8 cellular contexts compared by ENCODE assay signal in genomic region chr4:157220026-157220881, GRCh38. TPM values are rescaled to one million over a fixed set of nuclear protein-coding genes. Genes with fewer than 3 reads are reported as not detected.
DNase-seq lines count a peak whose midpoint lies in the region; ATAC-seq and TF ChIP-seq lines count a peak whose summit lies in the region.

Gene GRIA2, plus strand, starts transcription at chr4:157220728. Its CDS starts 315 bp downstream, at chr4:157221043.

- 6% methylated on average over 62 of the region's 68 CpGs for WGBS in smooth muscle cell (ENCODE audit: low lambda C conversion rate)

- H3K27ac ChIP-seq in brain microvascular endothelial cell (no peak within 1 kb of the TSS), smooth muscle cell (ENCODE audit: low read depth) (no peak within 1 kb of the TSS)

- H3K4me1 ChIP-seq in smooth muscle cell (ENCODE audit: low read depth), result peaks cover 9% of the 10 kb centered on the region

- H4K20me1 ChIP-seq in smooth muscle cell (ENCODE audit: low read depth), result no peaks in the 10 kb centered on the region

- H3K79me2 ChIP-seq in smooth muscle cell (ENCODE audit: low read depth), result no peaks in the 10 kb centered on the region

- no peaks in the 10 kb centered on the region for H3F3A ChIP-seq in smooth muscle cell (ENCODE audit: low read depth)

- H2AFZ ChIP-seq in smooth muscle cell (ENCODE audit: low read depth), result no peak within 1 kb of the TSS

- peak within 1 kb of the TSS; percentile 65 for H3K4me3 ChIP-seq in brain microvascular endothelial cell (ENCODE audit: low read depth, low read length)
- H3K4me3 ChIP-seq in iPS-18c (ENCODE audit: insufficient read depth, low read depth, low read length), result peak within 1 kb of the TSS; percentile 66
- peak within 1 kb of the TSS; percentile 50 for H3K4me3 ChIP-seq in smooth muscle cell

- peaks cover 18% of the 10 kb centered on the region for H3K27me3 ChIP-seq in brain microvascular endothelial cell (replicated peaks)
- H3K27me3 ChIP-seq in smooth muscle cell (ENCODE audit: low read depth), result peaks cover 63% of the 10 kb centered on the region

- H3K9ac ChIP-seq in smooth muscle cell (ENCODE audit: low read depth), result no peak within 1 kb of the TSS

- DNase-seq in stimulated activated CD4-positive, alpha-beta T cell treated with anti-CD3 and anti-CD28 coated beads, Interleukin-12 subunit alpha, Interleukin-12 subunit beta, amount 100 ng/mL, for 4 hours, result peak; percentile 1
- no peak for DNase-seq in stimulated activated CD4-positive, alpha-beta T cell treated with anti-CD3 and anti-CD28 coated beads, Interleukin-4, amount 100 ng/mL, for 4 hours
- peak; percentile 91 for DNase-seq in NCI-H2227 (lab: John Stamatoyannopoulos, UW; ENCODE audit: unreplicated experiment)
- peak; percentile 31 for DNase-seq in brain microvascular endothelial cell
- peak; percentile 43 for DNase-seq in smooth muscle cell (lab: John Stamatoyannopoulos, UW; ENCODE audit: unreplicated experiment)

- TF ChIP-seq CTCF in brain microvascular endothelial cell (IDR thresholded peaks at IDR 0.05; ENCODE audit: low read depth, low read length, missing control alignments), result no peak
- no peak for TF ChIP-seq CTCF in smooth muscle cell (IDR thresholded peaks at IDR 0.05; ENCODE audit: borderline replicate concordance, insufficient read depth, poor library complexity, severe bottlenecking)

- H3K9me3 ChIP-seq in iPS-18c (ENCODE audit: control insufficient read depth, insufficient read depth, low read length) (no peaks in the 10 kb centered on the region), smooth muscle cell (replicated peaks; ENCODE audit: low read depth) (no peaks in the 10 kb centered on the region)

- peak within 1 kb of the TSS; percentile 83 for H3K4me2 ChIP-seq in smooth muscle cell

- H3K36me3 ChIP-seq in brain microvascular endothelial cell (replicated peaks) (no peaks in the 10 kb centered on the region), smooth muscle cell (ENCODE audit: low read depth) (no peaks in the 10 kb centered on the region)

- no peak for ATAC-seq in GM21381 (IDR thresholded peaks at IDR 0.05; ENCODE audit: unreplicated experiment)
- ATAC-seq in HG03354 (IDR thresholded peaks at IDR 0.05; ENCODE audit: poor library complexity, severe bottlenecking, unreplicated experiment), result no peak

- in situ Hi-C loops in brain microvascular endothelial cell (cut with HindIII; ENCODE audit: low pct_ligation_motif_present, low sequenced_read_pairs), result no loop called here

RNA-seq across cellular contexts. Expression of gene GRIA2, which starts in this region (rescaled TPM):
- total RNA-seq in smooth muscle cell, result 0.04 TPM in 1 of 2 replicates, not detected in the other
- polyA plus RNA-seq in smooth muscle cell, result not detected in 2 replicates

Comparison
In these comparisons a context has a peak if more than half of its experiments do, and no peak if none do; other contexts are left out.
1. DNase-seq: peak in stimulated activated CD4-positive, alpha-beta T cell treated with anti-CD3 and anti-CD28 coated beads, Interleukin-12 subunit alpha, Interleukin-12 subunit beta, amount 100 ng/mL, for 4 hours (single experiment), NCI-H2227 (single experiment) and brain microvascular endothelial cell (single experiment); none in stimulated activated CD4-positive, alpha-beta T cell treated with anti-CD3 and anti-CD28 coated beads, Interleukin-4, amount 100 ng/mL, for 4 hours (0 of 2).
2. Peak in DNase-seq, H3K4me3 ChIP-seq and H3K4me2 ChIP-seq in smooth muscle cell; RNA of the gene not detected or under 1 TPM.
3. Peak in every context shown above with its lines, with median percentiles within 50 percentile points of each other: H3K4me3 ChIP-seq.